25 cellular contexts compared by ENCODE assay signal in the genomic region with DNA sequence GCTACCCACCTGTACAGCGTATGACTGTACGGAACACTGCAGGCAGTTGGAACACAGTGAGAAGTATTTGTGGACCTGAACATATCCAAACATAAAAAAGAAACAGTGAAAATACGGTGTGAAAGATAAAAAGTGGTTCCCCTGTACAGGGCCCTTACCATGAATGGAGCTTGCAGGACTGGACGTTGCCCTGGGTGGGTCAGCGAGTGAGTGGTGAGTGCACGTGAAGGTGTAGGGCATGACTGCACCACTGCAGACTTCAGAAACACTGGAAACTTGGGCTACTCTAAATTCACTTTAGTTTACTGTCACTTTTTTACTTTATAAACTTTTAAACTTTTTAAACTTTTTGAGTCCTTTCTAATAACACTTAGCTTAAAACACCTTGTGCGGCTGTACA.
DNase-seq lines count a peak whose midpoint lies in the region; ATAC-seq, FAIRE-seq and TF ChIP-seq lines count a peak whose summit lies in the region.
"Had no signal": no experiment of that assay in that cellular context is flagged by ENCODE, and none has a peak within 500 bp of the region (broad histone marks: within the 10 kb centered on the region; RNA-seq: fewer than 3 reads in every experiment).

No MANE protein-coding gene starts in this region.

- H4K8ac ChIP-seq in IMR-90 (ENCODE audit: low read depth in 2 of 2, low read length in 2 of 2) (no peak overlapping the region), H1 (ENCODE audit: extremely low read depth, insufficient read depth, low read length) (no peak overlapping the region)

- no peaks in the 10 kb centered on the region for H4K20me1 ChIP-seq in IMR-90 (ENCODE audit: insufficient read depth, low read length)
- H4K20me1 ChIP-seq in H1 (replicated peaks in 1 of 2; ENCODE audit: control insufficient read depth in 1 of 2, insufficient read depth in 2 of 2, low read length in 2 of 2): no peaks in the 10 kb centered on the region
- H4K20me1 ChIP-seq: BLaER1 treated with 17β-estradiol and CSF1 and Interleukin-3, amounts not matched to agents 10 nM and 100 nM had no signal

- H2BK20ac ChIP-seq in IMR-90 (ENCODE audit: low read depth, low read length): no peak overlapping the region
- peak overlapping the region; percentile 95 for H2BK20ac ChIP-seq in H1 (ENCODE audit: low read length)

- H3K18ac ChIP-seq in IMR-90 (ENCODE audit: low read depth, low read length) (no peak overlapping the region), H1 (ENCODE audit: extremely low read depth, low read length) (peak overlapping the region; percentile 71)

- TF ChIP-seq CTCF in IMR-90 (conservative IDR thresholded peaks at IDR 0.05; ENCODE audit: low read depth, low read length): no peak
- no peak for TF ChIP-seq CTCF in H1 (IDR thresholded peaks at IDR 0.05; ENCODE audit: control extremely low read depth in 1 of 3, insufficient read depth in 1 of 3, low read depth in 1 of 3, low read length in 3 of 3)
- TF ChIP-seq CTCF in transverse colon (IDR thresholded peaks at IDR 0.05): no peak
- TF ChIP-seq CTCF in brain microvascular endothelial cell (IDR thresholded peaks at IDR 0.05; ENCODE audit: low read depth, low read length, missing control alignments): no peak

- H3K79me1 ChIP-seq in IMR-90 (ENCODE audit: low read depth in 1 of 2, low read length in 2 of 2): no peaks in the 10 kb centered on the region
- no peaks in the 10 kb centered on the region; the same call in 1 of the 2 replicates for H3K79me1 ChIP-seq in H1 (ENCODE audit: low read depth, low read length)

- TF ChIP-seq POLR2A in IMR-90 (IDR thresholded peaks at IDR 0.05; ENCODE audit: low read depth, low read length) (no peak), H1 (IDR thresholded peaks at IDR 0.05; ENCODE audit: control extremely low read depth in 1 of 2, low read depth in 2 of 2, low read length in 2 of 2) (no peak), transverse colon (IDR thresholded peaks at IDR 0.05) (no peak)

- H3K36me3 ChIP-seq in IMR-90 (ENCODE audit: control insufficient read depth, insufficient read depth, low read length) (no peaks in the 10 kb centered on the region), H1 (ENCODE audit: control insufficient read depth in 2 of 4, insufficient read depth in 4 of 4, low read length in 3 of 4) (no peaks in the 10 kb centered on the region), transverse colon (no peaks in the 10 kb centered on the region), brain microvascular endothelial cell (replicated peaks) (no peaks in the 10 kb centered on the region)
- H3K36me3 ChIP-seq: BLaER1 treated with 17β-estradiol and CSF1 and Interleukin-3, amounts not matched to agents 10 nM and 100 nM had no signal

- in situ Hi-C loops in IMR-90 (cut with MboI; ENCODE audit: low sequenced_read_pairs) (no loop called here), transverse colon (cut with MboI; ENCODE audit: low pct_ligation_motif_present in 1 of 4, low pct_unique_long_range_greater_than_20kb in 1 of 4, low sequenced_read_pairs in 3 of 4) (no loop called here), brain microvascular endothelial cell (cut with HindIII; ENCODE audit: low pct_ligation_motif_present, low sequenced_read_pairs) (no loop called here)

- no peaks in the 10 kb centered on the region; the same call in 1 of the 2 replicates for H3K9me1 ChIP-seq in IMR-90 (ENCODE audit: insufficient read depth, low read length)

- H2BK120ac ChIP-seq in IMR-90 (ENCODE audit: low read depth, low read length) (no peak overlapping the region), H1 (replicated peaks; ENCODE audit: low read depth, low read length) (no peak overlapping the region)

- CTCF ChIA-PET in IMR-90 (lab: Yijun Ruan, JAX) (interaction anchor here (0.6 kb wide), 1 partner anchor 74 kb away, joined by 3 read pairs; no protein-coding TSS in a partner anchor), H1 (lab: Charles Lee; ENCODE audit: partially characterized antibody) (interaction anchor here (0.6 to 1.4 kb wide), 4 partner anchors 8 to 587 kb away, joined by 3 to 5 read pairs (median 4); no protein-coding TSS in a partner anchor)

- no peak overlapping the region for H3K56ac ChIP-seq in IMR-90 (ENCODE audit: extremely low read depth, insufficient read depth, low read length)
- no peak overlapping the region for H3K56ac ChIP-seq in H1 (replicated peaks; ENCODE audit: insufficient read length, low read depth, low read length)

- peak overlapping the region; percentile 71 for H2AFZ ChIP-seq in IMR-90 (replicated peaks; ENCODE audit: low read length, poor library complexity)
- H2AFZ ChIP-seq in H1 (ENCODE audit: low read length): no peak overlapping the region

- H4K91ac ChIP-seq in IMR-90 (ENCODE audit: insufficient read depth, low read depth, low read length) (no peak overlapping the region), H1 (replicated peaks; ENCODE audit: insufficient read length, low read length) (peak overlapping the region; percentile 96)

- H3K9me3 ChIP-seq in IMR-90 (ENCODE audit: control insufficient read depth, insufficient read depth, low read length) (no peaks in the 10 kb centered on the region), H1 (ENCODE audit: insufficient read depth in 2 of 2, low read depth in 1 of 2, low read length in 1 of 2) (no peaks in the 10 kb centered on the region), transverse colon (no peaks in the 10 kb centered on the region)
- H3K9me3 ChIP-seq: A549; BLaER1 treated with 17β-estradiol and CSF1 and Interleukin-3, amounts not matched to agents 10 nM and 100 nM had no signal

- no peak overlapping the region for H2AK9ac ChIP-seq in IMR-90 (replicated peaks; ENCODE audit: low read depth, low read length, poor library complexity)

- dilution Hi-C loops in IMR-90 (cut with HindIII; ENCODE audit: low sequenced_read_pairs, unreplicated experiment): no loop called here

- H3K4me2 ChIP-seq in IMR-90 (ENCODE audit: low read depth, low read length) (no peak overlapping the region), H1 (ENCODE audit: insufficient read depth in 1 of 2, low read depth in 2 of 2, low read length in 2 of 2) (no peak overlapping the region)
- H3K4me2 ChIP-seq: A549; BLaER1 treated with 17β-estradiol and CSF1 and Interleukin-3, amounts not matched to agents 10 nM and 100 nM had no signal

- no TSS peak for BruUV-seq in IMR-90 (replicated peaks; lab: Mats Ljungman, UMichigan)

- intact Hi-C loops in IMR-90 (cut with micrococcal nuclease) (no loop called here), transverse colon (cut with DNase I; ENCODE audit: low total_unique reads) (no loop called here), Right ventricle myocardium superior (cut with DNase I) (no loop called here)

- WGBS in IMR-90 (ENCODE audit: extremely low coverage in 2 of 2, insufficient read length in 1 of 2), 2 experiments: no CpG with 5 or more reads among the region's 7 CpGs
- 90% methylated on average over 7 of the region's 7 CpGs; no CpG with 5 or more reads in 1 of the 2 experiments for WGBS in H1 (ENCODE audit: extremely low coverage in 1 of 2, insufficient coverage in 1 of 2, insufficient read length in 1 of 2, insufficient replicate concordance in 2 of 2, low coverage in 1 of 2, low lambda C conversion rate in 2 of 2, missing lambda C conversion rate in 1 of 2), 2 experiments
- 51 to 70% methylated on average over 5 to 7 of the region's 7 CpGs for WGBS in transverse colon (ENCODE audit: low coverage in 1 of 2), 2 donors

- H2BK15ac ChIP-seq in IMR-90 (ENCODE audit: low read depth, low read length): no peak overlapping the region
- H2BK15ac ChIP-seq in H1 (ENCODE audit: low read length): peak overlapping the region; percentile 96

- H4K5ac ChIP-seq in IMR-90 (ENCODE audit: low read depth, low read length): no peak overlapping the region
- no peak overlapping the region for H4K5ac ChIP-seq in H1 (ENCODE audit: insufficient read length, low read depth, low read length)

- ATAC-seq in IMR-90 (ENCODE audit: low read depth): no peak
- no peak for ATAC-seq in Right ventricle myocardium superior (ENCODE audit: poor library complexity)
- ATAC-seq: A549, HCT116 had no signal

- TF ChIP-seq EP300 in H1 (IDR thresholded peaks at IDR 0.05; ENCODE audit: borderline replicate concordance in 1 of 2, low read depth in 2 of 2, low read length in 2 of 2): no peak
- TF ChIP-seq EP300 in transverse colon (IDR thresholded peaks at IDR 0.05; ENCODE audit: low read depth): no peak

- no peak for DNase-seq in IMR-90
- DNase-seq in H1 (ENCODE audit: low read depth in 1 of 2, low spot score in 2 of 2): no peak
- DNase-seq in mucosa of gallbladder (ENCODE audit: low spot score): peak; percentile 62
- DNase-seq in transverse colon: peak; percentile 73
- no peak for DNase-seq in brain microvascular endothelial cell
- no peak for DNase-seq in Right ventricle myocardium superior
- no peak for DNase-seq in NCI-H446 treated with DMSO at 0.1 percent for 48 hours (lab: John Stamatoyannopoulos, UW)
- DNase-seq: AML-193; CD4-positive, alpha-beta T cell; DMS53; GOT3; KBM-7; MV-4-11; NCI-H1105 treated with DMSO at 0.1 percent for 48 hours; NCI-H146; NCI-H1930; NCI-H2107; NCI-H524 treated with DMSO at 0.1 percent for 48 hours; SHP77 treated with DMSO at 0.1 percent for 48 hours had no signal

- no peak overlapping the region for H3K27ac ChIP-seq in IMR-90 (ENCODE audit: insufficient read depth, low read length)
- H3K27ac ChIP-seq in H1 (ENCODE audit: low read depth, low read length): no peak overlapping the region
- peak overlapping the region in 1 of 4 donors; percentile 20 for H3K27ac ChIP-seq in transverse colon
- H3K27ac ChIP-seq in brain microvascular endothelial cell: no peak overlapping the region
- H3K27ac ChIP-seq: A549; BLaER1 treated with 17β-estradiol and CSF1 and Interleukin-3, amounts not matched to agents 10 nM and 100 nM; HL-60; RWPE1 had no signal

- H2BK5ac ChIP-seq in IMR-90 (ENCODE audit: low read depth, low read length, poor library complexity, severe bottlenecking) (no peak overlapping the region), H1 (ENCODE audit: low read depth, low read length) (peak overlapping the region; percentile 6; the same call in 1 of the 2 replicates)

- H3K14ac ChIP-seq in IMR-90 (replicated peaks; ENCODE audit: low read depth, low read length) (no peak overlapping the region), H1 (ENCODE audit: insufficient read length) (no peak overlapping the region)

- H3K23ac ChIP-seq in IMR-90 (ENCODE audit: low read depth, low read length) (no peak overlapping the region), H1 (ENCODE audit: insufficient read length) (no peak overlapping the region)

- TF ChIP-seq RAD21 in IMR-90 (IDR thresholded peaks at IDR 0.05; ENCODE audit: low read length) (no peak), H1 (IDR thresholded peaks at IDR 0.05 in 1 of 2, conservative IDR thresholded peaks at IDR 0.05 in 1 of 2; ENCODE audit: low read depth in 2 of 2, low read length in 2 of 2) (no peak)

- POLR2A ChIA-PET in IMR-90 (lab: Charles Lee; ENCODE audit: unreplicated experiment) (no interaction called here), H1 (lab: Charles Lee; ENCODE audit: partially characterized antibody) (interaction anchor here (0.6 kb wide), 1 partner anchor 223 kb away, joined by 3 read pairs; no protein-coding TSS in a partner anchor)

- H2AK5ac ChIP-seq in IMR-90 (ENCODE audit: low read depth, low read length) (no peak overlapping the region), H1 (ENCODE audit: low read depth, low read length) (0 out of 2 replicates have a peak overlapping the region, but pooled peaks have one; percentile 10)

- H3K4me1 ChIP-seq in IMR-90 (ENCODE audit: control insufficient read depth, insufficient read depth, low read length) (no peaks in the 10 kb centered on the region), H1 (replicated peaks in 1 of 4; ENCODE audit: control insufficient read depth in 3 of 4, insufficient read depth in 4 of 4, low read length in 3 of 4) (peaks cover 1 to 23% (median 6%) of the 10 kb centered on the region in 4 experiments; a peak in 6 of 7 replicates), transverse colon (peaks cover 0 to 16% (median 11%) of the 10 kb centered on the region in 4 donors)
- H3K4me1 ChIP-seq: A549 had no signal

- H3K9ac ChIP-seq in IMR-90 (ENCODE audit: low read depth, low read length): no peak overlapping the region
- no peak overlapping the region for H3K9ac ChIP-seq in H1 (replicated peaks in 1 of 4; ENCODE audit: extremely low read depth in 1 of 4, low read depth in 3 of 4, low read length in 3 of 4)
- H3K9ac ChIP-seq: BLaER1 treated with 17β-estradiol and CSF1 and Interleukin-3, amounts not matched to agents 10 nM and 100 nM had no signal

- H3K4ac ChIP-seq in IMR-90 (ENCODE audit: low read depth, low read length) (no peak overlapping the region), H1 (replicated peaks; ENCODE audit: insufficient read length, low read depth, low read length) (no peak overlapping the region)

- H3K4me3 ChIP-seq in IMR-90 (ENCODE audit: insufficient read depth, low read depth, low read length) (no peak overlapping the region), H1 (ENCODE audit: extremely low read depth in 1 of 4, insufficient read depth in 2 of 4, low read depth in 3 of 4, low read length in 4 of 4) (no peak overlapping the region), transverse colon (no peak overlapping the region), brain microvascular endothelial cell (ENCODE audit: low read depth, low read length) (no peak overlapping the region)
- H3K4me3 ChIP-seq: A549; BLaER1 treated with 17β-estradiol and CSF1 and Interleukin-3, amounts not matched to agents 10 nM and 100 nM had no signal

- peak overlapping the region; percentile 85; the same call in 1 of the 2 replicates for H2BK12ac ChIP-seq in H1 (ENCODE audit: low read depth, low read length)

- H3K23me2 ChIP-seq in H1 (ENCODE audit: low read depth, low read length): no peaks in the 10 kb centered on the region

- H3K27me3 ChIP-seq in IMR-90 (ENCODE audit: control insufficient read depth, insufficient read depth, low read length) (peaks cover 2% of the 10 kb centered on the region; the same call in 1 of the 2 replicates), H1 (replicated peaks in 1 of 4; ENCODE audit: control insufficient read depth in 3 of 4, extremely low read depth in 1 of 4, insufficient read depth in 3 of 4, low read length in 3 of 4) (peaks cover 0 to 4% (median 0%) of the 10 kb centered on the region in 4 experiments; a peak in 1 of 7 replicates), transverse colon (no peaks in the 10 kb centered on the region), brain microvascular endothelial cell (replicated peaks) (no peaks in the 10 kb centered on the region)
- H3K27me3 ChIP-seq: BLaER1 treated with 17β-estradiol and CSF1 and Interleukin-3, amounts not matched to agents 10 nM and 100 nM had no signal

- FAIRE-seq in H1 (lab: Jason Lieb, UNC): no peak
- FAIRE-seq: A549, D721Med had no signal

- no peaks in the 10 kb centered on the region for H3K79me2 ChIP-seq in H1 (ENCODE audit: control insufficient read depth in 1 of 2, insufficient read depth in 2 of 2, low read length in 2 of 2)

Comparison
In these comparisons a context has a peak if more than half of its experiments do, and no peak if none do; other contexts are left out.
1. DNase-seq: peak in mucosa of gallbladder (single experiment) and transverse colon (single experiment); none in IMR-90 (single experiment), H1 (0 of 2), brain microvascular endothelial cell (single experiment), Right ventricle myocardium superior (single experiment) and NCI-H446 treated with DMSO at 0.1 percent for 48 hours (single experiment).